In the genomic region with DNA sequence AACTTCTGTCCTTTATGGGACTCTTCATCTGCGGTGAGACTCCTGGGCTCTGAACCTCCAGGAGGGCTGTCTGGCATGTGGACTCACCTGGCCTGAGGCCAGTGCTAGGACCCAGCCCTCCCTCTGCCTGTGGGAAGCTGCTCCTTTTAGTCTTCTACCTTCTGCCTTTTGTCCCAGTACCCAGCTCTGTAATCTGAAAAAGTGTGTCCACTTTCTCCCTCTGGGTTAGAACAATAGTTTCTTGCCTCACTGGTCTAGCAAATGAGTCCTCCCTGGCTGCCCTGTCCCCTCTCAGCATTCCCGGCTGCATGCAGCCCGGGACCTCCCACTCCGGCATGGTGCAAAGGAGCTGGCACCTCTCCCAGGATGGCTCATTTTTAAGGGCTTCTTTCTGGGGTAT, we compare ENCODE assay signal across 16 cellular contexts. TPM values are rescaled to one million over a fixed set of nuclear protein-coding genes. Genes with fewer than 3 reads are reported as not detected.
"Had no signal": no experiment of that assay in that cellular context is flagged by ENCODE, and none has a peak within 500 bp of the region (broad histone marks: within the 10 kb centered on the region; RNA-seq: fewer than 3 reads in every experiment).

No MANE protein-coding gene starts in this region.

- DNase-seq: activated CD4-positive, alpha-beta T cell treated with anti-CD3 and anti-CD28 coated beads, Interleukin-2, amount 50 U/mL, for 1 hour; activated CD8-positive, alpha-beta memory T cell treated with anti-CD3 and anti-CD28 coated beads for 24 hours; activated naive CD8-positive, alpha-beta T cell treated with anti-CD3 and anti-CD28 coated beads for 36 hours; left ventricle myocardium inferior; mesenchymal stem cell; natural killer cell; retina; stimulated activated CD4-positive, alpha-beta T cell treated with anti-CD3 and anti-CD28 coated beads, Interleukin-2, amount 100 ng/mL, for 48 hours; T1000 had no signal

- H3K36me3 Mint-ChIP-seq: activated naive CD8-positive, alpha-beta T cell treated with anti-CD3 and anti-CD28 coated beads for 36 hours; natural killer cell; stimulated activated memory B cell treated with anti-CD40 and anti-IgM and Interleukin-4, amounts not matched to agents 10 μg/mL and 1 μg/mL and 100 μg/mL, for 72 hours had no signal

- H3K9me3 ChIP-seq: left ventricle myocardium inferior, neutrophil, tibial nerve had no signal

- H3K4me3 ChIP-seq: left ventricle myocardium inferior, tibial nerve had no signal

- H3K4me1 ChIP-seq: left ventricle myocardium inferior had no signal

- H3K27me3 Mint-ChIP-seq: stimulated activated memory B cell treated with anti-CD40 and anti-IgM and Interleukin-4, amounts not matched to agents 10 μg/mL and 1 μg/mL and 100 μg/mL, for 72 hours had no signal

- H3K27ac ChIP-seq: left ventricle myocardium inferior, neutrophil, tibial nerve had no signal

- H3K9me3 Mint-ChIP-seq: activated naive CD8-positive, alpha-beta T cell treated with anti-CD3 and anti-CD28 coated beads for 36 hours; natural killer cell had no signal

- H3K4me1 Mint-ChIP-seq: activated naive CD8-positive, alpha-beta T cell treated with anti-CD3 and anti-CD28 coated beads for 36 hours; natural killer cell had no signal

- FAIRE-seq: colon, keratinocyte had no signal

- ATAC-seq: activated CD4-positive, CD25-positive, alpha-beta regulatory T cell treated with anti-CD3 and anti-CD28 coated beads, Interleukin-2, amount 50 U/mL, for 24 hours; esophagus mucosa; natural killer cell; stimulated activated memory B cell treated with anti-CD40 and anti-IgM and Interleukin-4, amounts not matched to agents 10 μg/mL and 1 μg/mL and 100 μg/mL, for 72 hours had no signal

- H3K4me3 Mint-ChIP-seq: activated naive CD8-positive, alpha-beta T cell treated with anti-CD3 and anti-CD28 coated beads for 36 hours; natural killer cell; stimulated activated memory B cell treated with anti-CD40 and anti-IgM and Interleukin-4, amounts not matched to agents 10 μg/mL and 1 μg/mL and 100 μg/mL, for 72 hours had no signal

- H3K27ac Mint-ChIP-seq: activated naive CD8-positive, alpha-beta T cell treated with anti-CD3 and anti-CD28 coated beads for 36 hours; natural killer cell; stimulated activated memory B cell treated with anti-CD40 and anti-IgM and Interleukin-4, amounts not matched to agents 10 μg/mL and 1 μg/mL and 100 μg/mL, for 72 hours had no signal

- H3K27me3 ChIP-seq: neutrophil, tibial nerve had no signal

- H3K36me3 ChIP-seq: left ventricle myocardium inferior, neutrophil, tibial nerve had no signal

RNA-seq across cellular contexts. Expression of a gene that starts 25.9 kb away (rescaled TPM):
- total RNA-seq: activated naive CD8-positive, alpha-beta T cell treated with anti-CD3 and anti-CD28 coated beads for 36 hours; esophagus mucosa; left ventricle myocardium inferior; natural killer cell; tibial nerve had no signal

RNA-seq across cellular contexts. Expression of a gene that starts 47.7 kb away (rescaled TPM):
- total RNA-seq: activated naive CD8-positive, alpha-beta T cell treated with anti-CD3 and anti-CD28 coated beads for 36 hours; esophagus mucosa; left ventricle myocardium inferior; natural killer cell; tibial nerve had no signal

RNA-seq across cellular contexts. Expression of a gene that starts 55.6 kb away (rescaled TPM):
- total RNA-seq: activated naive CD8-positive, alpha-beta T cell treated with anti-CD3 and anti-CD28 coated beads for 36 hours; esophagus mucosa; natural killer cell; tibial nerve had no signal
